8 cellular contexts compared by ENCODE assay signal in the genomic region with DNA sequence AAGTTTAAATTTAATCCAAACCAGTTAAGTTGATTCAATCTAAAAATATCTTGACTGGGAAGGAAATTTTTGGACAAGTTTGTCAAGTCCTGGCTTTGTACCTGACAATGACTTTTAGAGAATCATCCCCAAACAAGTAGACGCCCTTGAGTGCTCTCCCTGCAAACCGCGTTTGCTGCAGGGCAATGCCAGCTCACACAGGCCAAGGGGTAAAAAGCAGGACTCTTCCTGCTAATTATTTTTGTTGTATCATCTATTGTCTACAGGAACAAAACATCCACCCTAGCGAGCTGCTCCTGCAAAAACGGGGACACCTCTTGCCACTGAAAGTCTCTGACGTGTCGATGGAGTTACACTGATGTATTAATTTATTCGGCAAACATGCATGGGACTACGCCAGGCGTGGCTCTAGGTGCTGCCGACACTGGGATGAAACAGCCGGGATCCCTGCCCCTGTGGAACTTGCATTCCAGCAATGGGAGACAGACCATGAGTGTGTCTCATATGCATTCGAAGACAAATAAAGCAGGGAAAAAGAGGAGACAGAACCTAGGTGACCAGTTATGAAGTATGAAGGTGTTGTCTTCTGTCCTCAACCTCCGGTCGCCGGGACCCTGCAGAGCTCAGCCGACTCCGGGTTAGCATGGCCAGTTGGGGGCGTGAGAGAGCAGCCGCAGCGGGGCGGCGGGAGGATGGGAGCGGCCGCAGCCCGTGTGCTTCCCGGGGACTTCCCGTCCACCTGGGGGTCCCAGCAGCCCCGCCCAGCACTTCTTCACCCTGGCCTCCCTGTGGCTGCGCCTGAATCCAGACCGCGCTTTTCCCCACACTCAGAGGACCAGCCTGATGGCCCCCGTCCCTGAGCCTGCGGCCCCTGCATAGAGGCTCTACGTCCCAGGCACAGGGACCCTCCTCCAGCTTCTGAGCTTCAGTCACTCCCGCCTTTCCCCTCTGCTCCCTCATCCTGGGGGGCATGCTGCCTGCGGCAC. TPM values are rescaled to one million over a fixed set of nuclear protein-coding genes. Genes with fewer than 3 reads are reported as not detected.
DNase-seq lines count a peak whose midpoint lies in the region; ATAC-seq, FAIRE-seq and TF ChIP-seq lines count a peak whose summit lies in the region.

No MANE protein-coding gene starts in this region.

- DNase-seq in Caki2 (ENCODE audit: low read depth) = peak; percentile 22
- peak; percentile 77 for DNase-seq in NCI-H146 treated with DMSO at 0.1 percent for 48 hours (lab: John Stamatoyannopoulos, UW; ENCODE audit: unreplicated experiment)
- no peak for DNase-seq in GM12878 (ENCODE audit: low read depth, low spot score)
- peak in 1 of 3 donors; percentile 33 for DNase-seq in immature natural killer cell
- DNase-seq in stimulated activated CD4-positive, alpha-beta T cell treated with anti-CD3 and anti-CD28 coated beads, Interleukin-2, amount 100 ng/mL, for 24 hours = peak; percentile 45 to 65
- no peak for DNase-seq in NCI-H2171 treated with DMSO at 0.1 percent for 48 hours (lab: John Stamatoyannopoulos, UW)
- no peak for DNase-seq in GOT3 (lab: John Stamatoyannopoulos, UW)

- no TSS peak for BruUV-seq in GM12878 (replicated peaks; lab: Mats Ljungman, UMichigan)

- SMC1A ChIA-PET in GM12878 (lab: Charles Lee; ENCODE audit: uncharacterized antibody, unreplicated experiment) = interaction anchor here (0.9 to 2.0 kb wide), 8 partner anchors 11 to 399 kb away, joined by 3 to 6 read pairs (median 3); a partner anchor contains a TSS

- CTCF ChIA-PET in GM12878 (lab: Yijun Ruan, JAX) = interaction anchor here (0.6 to 2.3 kb wide), 27 partner anchors 10 to 1596 kb away, joined by 3 to 22 read pairs (median 3); no protein-coding TSS in a partner anchor

- H4K20me1 ChIP-seq in GM12878 (ENCODE audit: control insufficient read depth, insufficient read depth) = no peaks in the 10 kb centered on the region

- peaks cover 16 to 22% (median 22%) of the 10 kb centered on the region in 3 donors for H3K36me3 Mint-ChIP-seq in immature natural killer cell

- POLR2A ChIA-PET in GM12878 (lab: Charles Lee) = no interaction called here

- no peak for TF ChIP-seq POLR2A in GM12878 (IDR thresholded peaks at IDR 0.05; ENCODE audit: low read depth, low read length)

- WGBS in GM12878 (ENCODE audit: insufficient coverage, insufficient replicate concordance, low lambda C conversion rate, missing lambda C conversion rate) = 25% methylated on average over 37 of the region's 37 CpGs

- RAD21 ChIA-PET in GM12878 (lab: Charles Lee; ENCODE audit: unreplicated experiment) = interaction anchor here (0.9 to 1.7 kb wide), 8 partner anchors 56 to 1265 kb away, joined by 3 to 14 read pairs (median 3); no protein-coding TSS in a partner anchor

- H3K27ac ChIP-seq in GM12878 (ENCODE audit: control insufficient read depth, insufficient read depth) = no peak overlapping the region

- H3K27me3 Mint-ChIP-seq in immature natural killer cell (ENCODE audit: low read depth in 3 of 3) = peaks cover 3 to 12% (median 3%) of the 10 kb centered on the region in 3 donors

- peak overlapping the region; percentile 10 to 72 (median 63) for H3K4me3 Mint-ChIP-seq in immature natural killer cell

- peak; percentile 91 for ATAC-seq in GM12878
- no peak for ATAC-seq in GM18907 (IDR thresholded peaks at IDR 0.05; ENCODE audit: unreplicated experiment)

- peak overlapping the region; percentile 58 for H2AFZ ChIP-seq in GM12878 (ENCODE audit: control insufficient read depth, low read depth, low read length)

- intact Hi-C loops in GM12878 (cut with micrococcal nuclease; ENCODE audit: unreplicated experiment) = loop anchor here (2.0 kb wide), 1 partner anchor 68 kb away; no protein-coding TSS in a partner anchor

- no peak overlapping the region for H3K9ac ChIP-seq in GM12878 (ENCODE audit: control insufficient read depth, insufficient read depth, low read length)

- in situ Hi-C loops in Caki2 (cut with HindIII; ENCODE audit: low pct_unique_long_range_greater_than_20kb, low sequenced_read_pairs) (no loop called here), GM12878 (cut with MboI) (no loop called here)

- H3K4me1 Mint-ChIP-seq in immature natural killer cell = peaks cover 0 to 4% of the 10 kb centered on the region in 2 donors

- H3K27ac Mint-ChIP-seq in immature natural killer cell = peak overlapping the region in 1 of 6 donors; percentile 26

- H3K27me3 ChIP-seq in GM12878 (replicated peaks in 1 of 2; ENCODE audit: control insufficient read depth in 2 of 2, insufficient read depth in 2 of 2, low read length in 1 of 2) = no peaks in the 10 kb centered on the region

- H3K4me3 ChIP-seq in GM12878 = peak overlapping the region; percentile 44; the same call in 1 of the 2 replicates

- H3K9me3 Mint-ChIP-seq in immature natural killer cell = peaks cover 0 to 2% (median 0%) of the 10 kb centered on the region in 6 donors

- TF ChIP-seq EP300 in GM12878 (IDR thresholded peaks at IDR 0.05; ENCODE audit: borderline replicate concordance in 1 of 2, control insufficient read depth in 1 of 2, low read depth in 2 of 2, low read length in 2 of 2) = no peak

- no peaks in the 10 kb centered on the region; the same call in 1 of the 2 replicates for H3K4me1 ChIP-seq in GM12878 (ENCODE audit: control insufficient read depth, insufficient read depth, low read length)

- TF ChIP-seq CTCF in GM12878 (IDR thresholded peaks at IDR 0.05 in 2 of 3, conservative IDR thresholded peaks at IDR 0.05 in 1 of 3; ENCODE audit: control insufficient read depth in 2 of 3, extremely low read depth in 1 of 3, insufficient read depth in 1 of 3, low read depth in 3 of 3, low read length in 3 of 3) = peak; percentile 55 to 76 (median 58)

- H3K79me2 ChIP-seq in GM12878 (ENCODE audit: control insufficient read depth, insufficient read depth, low read length) = no peaks in the 10 kb centered on the region

- FAIRE-seq in GM12878 (lab: Jason Lieb, UNC) = peak; percentile 69

- H3K36me3 ChIP-seq in GM12878 (ENCODE audit: control insufficient read depth in 2 of 2, insufficient read depth in 2 of 2, low read length in 1 of 2) = no peaks in the 10 kb centered on the region

- H3K4me2 ChIP-seq in GM12878 (ENCODE audit: control insufficient read depth, insufficient read depth) = peak overlapping the region; percentile 48

- TF ChIP-seq RAD21 in GM12878 (IDR thresholded peaks at IDR 0.05; ENCODE audit: insufficient read depth, low read depth, low read length) = peak; percentile 40

- H3K9me3 ChIP-seq in GM12878 (replicated peaks; ENCODE audit: control insufficient read depth, insufficient read depth, low read length) = no peaks in the 10 kb centered on the region; the same call in 2 of the 3 replicates

TF ChIP-seq in GM12878, 131 proteins besides CTCF, POLR2A, EP300 and RAD21 (continues in another document):
- 0 out of 2 replicates have a peak, but pooled peaks have one; percentile 9 for TF ChIP-seq CHD2 (IDR thresholded peaks at IDR 0.05; ENCODE audit: borderline replicate concordance, low read depth, low read length)
- 0 out of 2 replicates have a peak, but pooled peaks have one; percentile 19 for TF ChIP-seq YY1 (IDR thresholded peaks at IDR 0.05; ENCODE audit: low read depth, low read length)
- TF ChIP-seq SPI1 (IDR thresholded peaks at IDR 0.05; ENCODE audit: borderline replicate concordance, insufficient read depth, low read depth, low read length) = no peak
- TF ChIP-seq SMC3 (IDR thresholded peaks at IDR 0.05; ENCODE audit: borderline replicate concordance, low read length) = peak; percentile 52

RNA-seq across cellular contexts. Expression of a gene that starts 11.2 kb away (rescaled TPM):
- total RNA-seq in Caki2 (2014; rRNA removed; shearing (Covaris generic); ENCODE audit: low replicate concordance) = 65.9 and 90.3 TPM in 2 replicates
- total RNA-seq in GM12878 (2013; cell fraction: nucleolus; rRNA removed) = 271 and 378 TPM in 2 replicates
- 62.6 and 69.8 TPM in 2 replicates for total RNA-seq in GM12878 (2014; rRNA removed)
- total RNA-seq in GM12878 (2014; rRNA removed; fragmentation: Illumina TruSeq; extraction: Trizol) = 37.8 and 40.4 TPM in 2 replicates
- 36.6 and 39.0 TPM in 2 replicates for total RNA-seq in GM12878 (2021)
- polyA plus RNA-seq in GM12878 (2011; ENCODE audit: low read depth) = 6.1 TPM
- polyA plus RNA-seq in GM12878 (2011; rRNA removed) = 388 and 613 TPM in 2 replicates
- 630 and 953 TPM in 2 replicates for polyA plus RNA-seq in GM12878 (2011; cell fraction: cytosol; rRNA removed)
- polyA plus RNA-seq in GM12878 (2011; cell fraction: nucleus; rRNA removed) = 989 and 1,075 TPM in 2 replicates
- polyA plus RNA-seq in GM12878 (2012) = 12.6 and 14.8 TPM in 2 replicates
- polyA plus RNA-seq in GM12878 (2014; fragmentation: Illumina TruSeq; extraction: Trizol) = 32.4 and 44.6 TPM in 2 replicates
- 10 to 100 TPM; 77.3 to 82.5 TPM for polyA plus RNA-seq in GM12878 (2014; fragmentation: Nextera tagmentation; extraction: Ambion mirVana)
- 116 and 162 TPM in 2 replicates for polyA plus RNA-seq in GM12878 (2014; rRNA removed)
- 10 to 100 TPM; 69.1 to 81.6 TPM for polyA plus RNA-seq in GM12878 (2016; fragmentation: Nextera tagmentation; extraction: Ambion mirVana)
- 376 and 648 TPM in 2 replicates for polyA minus RNA-seq in GM12878 (2011; rRNA and poly(A)+ RNA removed)
- polyA minus RNA-seq in GM12878 (2011; cell fraction: cytosol; rRNA and poly(A)+ RNA removed) = 107 and 121 TPM in 2 replicates
- 445 and 634 TPM in 2 replicates for polyA minus RNA-seq in GM12878 (2011; cell fraction: nucleus; rRNA and poly(A)+ RNA removed)
- polyA plus RNA-seq in immature natural killer cell = 1,000 to 10,000 TPM in 2 of 3 donors, 100 to 1,000 TPM in 1; 816 to 1,425 (median 1,420) TPM

Comparison
In these comparisons a context has a peak if more than half of its experiments do, and no peak if none do; other contexts are left out.
1. DNase-seq: peak in Caki2 (single experiment), NCI-H146 treated with DMSO at 0.1 percent for 48 hours (single experiment) and stimulated activated CD4-positive, alpha-beta T cell treated with anti-CD3 and anti-CD28 coated beads, Interleukin-2, amount 100 ng/mL, for 24 hours (2 of 2); none in GM12878 (single experiment), NCI-H2171 treated with DMSO at 0.1 percent for 48 hours (single experiment) and GOT3 (single experiment).